16 cellular contexts compared by ENCODE assay signal in genomic region chr12:7304456-7304855, GRCh38. TPM values are rescaled to one million over a fixed set of nuclear protein-coding genes. Genes with fewer than 3 reads are reported as not detected.
DNase-seq lines count a peak whose midpoint lies in the region; ATAC-seq and TF ChIP-seq lines count a peak whose summit lies in the region.
"Had no signal": no experiment of that assay in that cellular context is flagged by ENCODE, and none has a peak within 500 bp of the region (broad histone marks: within the 10 kb centered on the region; RNA-seq: fewer than 3 reads in every experiment).

No MANE protein-coding gene starts in this region.

- H3K79me1 ChIP-seq in mesendoderm (ENCODE audit: low read length), result no peaks in the 10 kb centered on the region

- no peak for TF ChIP-seq CTCF in brain microvascular endothelial cell (IDR thresholded peaks at IDR 0.05; ENCODE audit: low read depth, low read length, missing control alignments)
- TF ChIP-seq CTCF in chondrocyte (IDR thresholded peaks at IDR 0.05), result no peak

- no peak overlapping the region for H3K23ac ChIP-seq in mesendoderm (ENCODE audit: low read length)

- H2BK15ac ChIP-seq in mesendoderm (replicated peaks; ENCODE audit: low read depth), result no peak overlapping the region

- no peaks in the 10 kb centered on the region for H3K4me1 Mint-ChIP-seq in chondrocyte (ENCODE audit: low read depth)

- no peaks in the 10 kb centered on the region for H3K79me2 ChIP-seq in mesendoderm (ENCODE audit: control insufficient read depth, insufficient read depth, low read length)

- H3K4ac ChIP-seq in mesendoderm (ENCODE audit: low read depth, low read length), result peak overlapping the region; percentile 50

- no peaks in the 10 kb centered on the region for H3K36me3 Mint-ChIP-seq in chondrocyte (ENCODE audit: low read depth)

- H2BK5ac ChIP-seq in mesendoderm (ENCODE audit: low read length), result peak overlapping the region; percentile 36

- in situ Hi-C loops in brain microvascular endothelial cell (cut with HindIII; ENCODE audit: low pct_ligation_motif_present, low sequenced_read_pairs), result no loop called here

- H3K56ac ChIP-seq in mesendoderm (ENCODE audit: low read length), result peak overlapping the region; percentile 59

- H4K8ac ChIP-seq in mesendoderm (ENCODE audit: low read depth, low read length), result no peak overlapping the region

- no peak overlapping the region for H3K9ac ChIP-seq in mesendoderm (ENCODE audit: low read length)
- H3K9ac ChIP-seq: BLaER1 treated with 17β-estradiol and CSF1 and Interleukin-3, amounts not matched to agents 10 nM and 100 nM had no signal

- peak overlapping the region; percentile 43 for H3K18ac ChIP-seq in mesendoderm (ENCODE audit: low read length)

- no peak overlapping the region for H3K27ac ChIP-seq in brain microvascular endothelial cell
- H3K27ac ChIP-seq in mesendoderm (ENCODE audit: low read depth, low read length), result peak overlapping the region; percentile 80
- H3K27ac ChIP-seq: BLaER1 treated with 17β-estradiol and CSF1 and Interleukin-3, amounts not matched to agents 10 nM and 100 nM had no signal

- H3K27me3 ChIP-seq in brain microvascular endothelial cell (replicated peaks) (peaks cover 6% of the 10 kb centered on the region), mesendoderm (ENCODE audit: insufficient read depth, low read length, poor library complexity) (no peaks in the 10 kb centered on the region)
- H3K27me3 ChIP-seq: BLaER1 treated with 17β-estradiol and CSF1 and Interleukin-3, amounts not matched to agents 10 nM and 100 nM had no signal

- H2AK5ac ChIP-seq in mesendoderm (ENCODE audit: low read length), result no peak overlapping the region

- peaks cover 5% of the 10 kb centered on the region for H3K4me1 ChIP-seq in mesendoderm (ENCODE audit: control insufficient read depth, low read depth, low read length)
- H3K4me1 ChIP-seq: BLaER1 treated with 17β-estradiol and CSF1 and Interleukin-3, amounts not matched to agents 10 nM and 100 nM had no signal

- peaks cover 5% of the 10 kb centered on the region for H3K27me3 Mint-ChIP-seq in chondrocyte (ENCODE audit: low read depth)

- DNase-seq in Daoy (ENCODE audit: low read depth) (peak; percentile 12), NCI-H69 (lab: John Stamatoyannopoulos, UW) (peak; percentile 49), brain microvascular endothelial cell (peak; percentile 18), mesendoderm (peak; percentile 75), chondrocyte (ENCODE audit: low spot score) (no peak), NCI-H1417 treated with DMSO at 0.1 percent for 48 hours (lab: John Stamatoyannopoulos, UW) (no peak), NCI-H2227 (lab: John Stamatoyannopoulos, UW; ENCODE audit: unreplicated experiment) (no peak)
- DNase-seq: 8988T; ACHN; CD4-positive, alpha-beta T cell; DMS79; EL; IMR-90 had no signal

- H3K4me2 ChIP-seq in mesendoderm (ENCODE audit: low read length), result no peak overlapping the region
- H3K4me2 ChIP-seq: BLaER1 treated with 17β-estradiol and CSF1 and Interleukin-3, amounts not matched to agents 10 nM and 100 nM had no signal

- no peak overlapping the region for H3K27ac Mint-ChIP-seq in chondrocyte (ENCODE audit: unreplicated experiment)
- H3K27ac Mint-ChIP-seq: CD4-positive, alpha-beta T cell had no signal

- H3K4me3 Mint-ChIP-seq in chondrocyte (ENCODE audit: unreplicated experiment), result no peak overlapping the region
- H3K4me3 Mint-ChIP-seq: CD4-positive, alpha-beta T cell had no signal

- H2BK120ac ChIP-seq in mesendoderm (ENCODE audit: low read depth, low read length), result peak overlapping the region; percentile 61

- no CpG with 5 or more reads among the region's 5 CpGs for WGBS in mesendoderm (ENCODE audit: extremely low coverage, insufficient coverage, low lambda C conversion rate)

- H3K4me3 ChIP-seq in brain microvascular endothelial cell (ENCODE audit: low read depth, low read length) (no peak overlapping the region), mesendoderm (ENCODE audit: low read length) (no peak overlapping the region)
- H3K4me3 ChIP-seq: BLaER1 treated with 17β-estradiol and CSF1 and Interleukin-3, amounts not matched to agents 10 nM and 100 nM had no signal

- no peak for ATAC-seq in SK-N-SH treated with all-trans-retinoic acid at 6 μM for 48 hours
- ATAC-seq: HCT116 had no signal

- no peaks in the 10 kb centered on the region for H3K9me3 Mint-ChIP-seq in chondrocyte (ENCODE audit: low read depth)
- H3K9me3 Mint-ChIP-seq: CD4-positive, alpha-beta T cell had no signal

- H3K36me3 ChIP-seq in brain microvascular endothelial cell (replicated peaks) (no peaks in the 10 kb centered on the region), mesendoderm (ENCODE audit: control insufficient read depth, insufficient read depth, low read length) (no peaks in the 10 kb centered on the region)

- no peak overlapping the region for H4K5ac ChIP-seq in mesendoderm (ENCODE audit: low read length)

TF ChIP-seq in SK-N-SH treated with all-trans-retinoic acid at 6 μM for 48 hours, 23 proteins besides CTCF, POLR2A, EP300 and RAD21:
- TF ChIP-seq BACH2 (CRISPR knock-in tag; IDR thresholded peaks at IDR 0.05; ENCODE audit: borderline replicate concordance) (no peak), ZNF70 (CRISPR knock-in tag; IDR thresholded peaks at IDR 0.05) (no peak), CSDC2 (CRISPR knock-in tag; IDR thresholded peaks at IDR 0.05) (no peak), TOX (CRISPR knock-in tag; IDR thresholded peaks at IDR 0.05; ENCODE audit: borderline replicate concordance) (no peak), ZC3H10 (CRISPR knock-in tag; IDR thresholded peaks at IDR 0.05) (no peak), TCF4 (CRISPR knock-in tag; IDR thresholded peaks at IDR 0.05; ENCODE audit: borderline replicate concordance) (no peak), CREB5 (CRISPR knock-in tag; IDR thresholded peaks at IDR 0.05; ENCODE audit: low read depth) (no peak), PPARA (CRISPR knock-in tag; IDR thresholded peaks at IDR 0.05; ENCODE audit: borderline replicate concordance) (no peak)

RNA-seq across cellular contexts. Expression of gene ACSM4, which starts 0.6 kb away (rescaled TPM):
- not detected in 2 replicates for total RNA-seq in Daoy (2014; rRNA removed; shearing (Covaris generic))
- 0.01 TPM for polyA plus RNA-seq in mesendoderm (2013, experiment 1 of 2)
- polyA plus RNA-seq in mesendoderm (2013, experiment 2 of 2), result not detected
- not detected in 3 replicates for total RNA-seq in chondrocyte
- total RNA-seq: CD4-positive, alpha-beta T cell; IMR-90 had no signal
- polyA plus RNA-seq: IMR-90 had no signal

Comparison
In these comparisons a context has a peak if more than half of its experiments do, and no peak if none do; other contexts are left out.
1. DNase-seq: peak in Daoy (single experiment), NCI-H69 (single experiment), brain microvascular endothelial cell (single experiment) and mesendoderm (single experiment); none in chondrocyte (single experiment), NCI-H1417 treated with DMSO at 0.1 percent for 48 hours (single experiment) and NCI-H2227 (single experiment).